In genomic region chr21:33901421-33902288, GRCh38 we compare ENCODE assay signal across 1 cellular context.
TF ChIP-seq lines count a peak whose summit lies in the region.

No MANE protein-coding gene starts in this region.

TF ChIP-seq in GM12878, 131 proteins besides CTCF, POLR2A, EP300 and RAD21 (continued from another document):
- TF ChIP-seq MLLT1 (IDR thresholded peaks at IDR 0.05) (no peak), ZNF274 (IDR thresholded peaks at IDR 0.05; ENCODE audit: insufficient read depth, insufficient read length) (no peak), ZBTB33 (IDR thresholded peaks at IDR 0.05) (0 out of 2 replicates have a peak, but pooled peaks have one; percentile 21), IKZF2 (IDR thresholded peaks at IDR 0.05) (no peak), NR2C2 (IDR thresholded peaks at IDR 0.05; ENCODE audit: borderline replicate concordance, control insufficient read depth, insufficient read length, low read depth) (no peak), ZBTB11 (CRISPR knock-in tag; IDR thresholded peaks at IDR 0.05) (no peak)
